8 cellular contexts compared by ENCODE assay signal in genomic region chr1:110460253-110461220, GRCh38. TPM values are rescaled to one million over a fixed set of nuclear protein-coding genes. Genes with fewer than 3 reads are reported as not detected.
DNase-seq lines count a peak whose midpoint lies in the region; ATAC-seq and TF ChIP-seq lines count a peak whose summit lies in the region.

No MANE protein-coding gene starts in this region.

- intact Hi-C loops in lower lobe of right lung (cut with DNase I): loop anchor here (5.0 kb wide), 1 partner anchor 48 kb away; no protein-coding TSS in a partner anchor

- TF ChIP-seq CTCF in lower lobe of right lung (IDR thresholded peaks at IDR 0.05): peak; percentile 96

- H3K27ac ChIP-seq in lower lobe of right lung: no peak overlapping the region

- no peaks in the 10 kb centered on the region for H3K27me3 ChIP-seq in lower lobe of right lung (ENCODE audit: low read depth)

- peak; percentile 50 for ATAC-seq in HG03521 (IDR thresholded peaks at IDR 0.05; ENCODE audit: unreplicated experiment)
- peak; percentile 71 to 87 for ATAC-seq in lower lobe of right lung
- ATAC-seq in HG02588 (IDR thresholded peaks at IDR 0.05; ENCODE audit: unreplicated experiment): no peak

- no peak overlapping the region for H3K4me3 ChIP-seq in lower lobe of right lung

- no peaks in the 10 kb centered on the region for H3K9me3 ChIP-seq in lower lobe of right lung

- peak; percentile 86 for DNase-seq in DMS53 (lab: John Stamatoyannopoulos, UW)
- peak; percentile 61 for DNase-seq in NCI-H748 treated with DMSO at 0.1 percent for 48 hours (lab: John Stamatoyannopoulos, UW)
- DNase-seq in activated CD4-positive, alpha-beta T cell treated with anti-CD3 and anti-CD28 coated beads, Interleukin-2, amount 50 U/mL, for 1 hour: peak; percentile 85
- DNase-seq in dermis blood vessel endothelial cell: peak; percentile 86
- no peak for DNase-seq in lower lobe of right lung
- DNase-seq in stimulated activated CD8-positive, alpha-beta memory T cell treated with anti-CD3 and anti-CD28 coated beads, Interleukin-12 subunit alpha, Interleukin-12 subunit beta, amount 100 ng/mL, for 24 hours (ENCODE audit: extremely low read depth): peak; percentile 35

- H3K4me1 ChIP-seq in lower lobe of right lung: peaks cover 5% of the 10 kb centered on the region

- no peaks in the 10 kb centered on the region for H3K36me3 ChIP-seq in lower lobe of right lung

RNA-seq across cellular contexts. Expression of gene PROK1, which starts 9.6 kb away (rescaled TPM):
- 0.09 TPM in 1 of 2 replicates, not detected in the other for total RNA-seq in dermis blood vessel endothelial cell
- not detected for total RNA-seq in lower lobe of right lung

RNA-seq across cellular contexts. Expression of gene LAMTOR5, which starts 53.0 kb away (rescaled TPM):
- 24.6 and 61.4 TPM in 2 replicates for total RNA-seq in dermis blood vessel endothelial cell
- 121 TPM for total RNA-seq in lower lobe of right lung

RNA-seq across cellular contexts. Expression of gene KCNA10, which starts 58.4 kb away (rescaled TPM):
- not detected in 2 replicates for total RNA-seq in dermis blood vessel endothelial cell
- total RNA-seq in lower lobe of right lung: not detected
